In genomic region chr1:14339288-14339687, GRCh38 we compare ENCODE assay signal across 22 cellular contexts.
DNase-seq lines count a peak whose midpoint lies in the region; ATAC-seq, FAIRE-seq and TF ChIP-seq lines count a peak whose summit lies in the region.
"Had no signal": no experiment of that assay in that cellular context is flagged by ENCODE, and none has a peak within 500 bp of the region (broad histone marks: within the 10 kb centered on the region; RNA-seq: fewer than 3 reads in every experiment).

No MANE protein-coding gene starts in this region.

- no peak for DNase-seq in GM23338 (ENCODE audit: low spot score)
- peak in 27 of 61 donors; percentile 2 to 81 (median 15) for DNase-seq in caudate nucleus (lab: John Stamatoyannopoulos, UW)
- DNase-seq in fibroblast of the aortic adventitia (ENCODE audit: low read depth), result peak; percentile 41
- no peak for DNase-seq in suprapubic skin (ENCODE audit: low spot score in 2 of 2)
- no peak for DNase-seq in frontal cortex (ENCODE audit: low spot score in 2 of 2)
- no peak for DNase-seq in SJCRH30
- DNase-seq in nephron progenitor cell, result no peak
- DNase-seq: ACHN; BE2C; C1 segment of cervical spinal cord; CD4-positive, CD25-positive, alpha-beta regulatory T cell; CD8-positive, alpha-beta memory T cell; COR-L47; DMS 273 treated with DMSO at 0.1 percent for 48 hours; DMS53; H9 had no signal

- no peak for FAIRE-seq in frontal cortex (lab: Jason Lieb, UNC)
- FAIRE-seq: A204.1, G401.6, GM12891, H1, HepG2 had no signal

- H3K4me3 ChIP-seq in GM23338 (peak overlapping the region; percentile 13; the same call in 1 of the 2 replicates), fibroblast of the aortic adventitia (ENCODE audit: low read depth, low read length) (no peak overlapping the region), suprapubic skin (no peak overlapping the region), SJCRH30 (no peak overlapping the region)

- TF ChIP-seq EP300 in suprapubic skin (IDR thresholded peaks at IDR 0.05), result no peak

- H2AFZ ChIP-seq in GM23338, result peak overlapping the region; percentile 77

- TF ChIP-seq POLR2A in suprapubic skin (IDR thresholded peaks at IDR 0.05), result no peak

- H3K9me3 Mint-ChIP-seq in GM23338 (peaks cover 3% of the 10 kb centered on the region; the same call in 2 of the 3 replicates), nephron progenitor cell (no peaks in the 10 kb centered on the region)

- peaks cover 4% of the 10 kb centered on the region for H3K27me3 Mint-ChIP-seq in GM23338 (ENCODE audit: insufficient read depth, low read depth, poor library complexity)
- H3K27me3 Mint-ChIP-seq in nephron progenitor cell (ENCODE audit: low read depth, poor library complexity), result no peaks in the 10 kb centered on the region

- H3K79me2 ChIP-seq in GM23338 (replicated peaks; ENCODE audit: insufficient read depth), result no peaks in the 10 kb centered on the region

- H3K36me3 ChIP-seq in GM23338 (ENCODE audit: insufficient read depth) (no peaks in the 10 kb centered on the region), suprapubic skin (no peaks in the 10 kb centered on the region), SJCRH30 (no peaks in the 10 kb centered on the region)
- H3K36me3 ChIP-seq: BE2C had no signal

- ATAC-seq in GM23338, result no peak
- ATAC-seq: HepG2 had no signal

- no peak overlapping the region for H3K27ac ChIP-seq in GM23338 (ENCODE audit: low read depth)
- H3K27ac ChIP-seq in caudate nucleus (ENCODE audit: low read depth, low read length), result peak overlapping the region; percentile 46
- peak overlapping the region; percentile 48 for H3K27ac ChIP-seq in suprapubic skin
- no peak overlapping the region for H3K27ac ChIP-seq in SJCRH30

- H3K4me2 ChIP-seq in GM23338, result peak overlapping the region; percentile 40

- no peaks in the 10 kb centered on the region for H3K9me3 ChIP-seq in suprapubic skin
- no peaks in the 10 kb centered on the region for H3K9me3 ChIP-seq in SJCRH30 (replicated peaks)
- H3K9me3 ChIP-seq: BE2C had no signal

- H3K9me2 ChIP-seq in GM23338 (ENCODE audit: insufficient read depth), result no peaks in the 10 kb centered on the region

- H3K4me1 Mint-ChIP-seq in GM23338, result peaks cover 23% of the 10 kb centered on the region
- peaks cover 6% of the 10 kb centered on the region for H3K4me1 Mint-ChIP-seq in nephron progenitor cell
- H3K4me1 Mint-ChIP-seq: CD8-positive, alpha-beta memory T cell had no signal

- TF ChIP-seq CTCF in GM23338 (conservative IDR thresholded peaks at IDR 0.05; ENCODE audit: low read depth in 2 of 2), result no peak
- no peak for TF ChIP-seq CTCF in fibroblast of the aortic adventitia (IDR thresholded peaks at IDR 0.05; ENCODE audit: insufficient read depth, low read length)
- no peak for TF ChIP-seq CTCF in suprapubic skin (IDR thresholded peaks at IDR 0.05)
- no peak for TF ChIP-seq CTCF in nephron progenitor cell (IDR thresholded peaks at IDR 0.05)

- no peaks in the 10 kb centered on the region for H4K20me1 ChIP-seq in GM23338 (replicated peaks; ENCODE audit: insufficient read depth)

- H3K4me1 ChIP-seq in GM23338 (ENCODE audit: insufficient read depth) (peaks cover 19% of the 10 kb centered on the region), suprapubic skin (peaks cover 12% of the 10 kb centered on the region), SJCRH30 (no peaks in the 10 kb centered on the region)
- H3K4me1 ChIP-seq: BE2C had no signal

- H3K4me3 Mint-ChIP-seq in GM23338, result no peak overlapping the region
- H3K4me3 Mint-ChIP-seq in nephron progenitor cell, result no peak overlapping the region
- H3K4me3 Mint-ChIP-seq: CD4-positive, CD25-positive, alpha-beta regulatory T cell; CD8-positive, alpha-beta memory T cell; H9 had no signal

- WGBS in suprapubic skin, result 66% methylated on average over 5 of the region's 5 CpGs

- H3F3A ChIP-seq in GM23338 (replicated peaks; ENCODE audit: low read depth), result no peaks in the 10 kb centered on the region

- H3K27me3 ChIP-seq in GM23338 (ENCODE audit: insufficient read depth) (no peaks in the 10 kb centered on the region), suprapubic skin (no peaks in the 10 kb centered on the region), SJCRH30 (peaks cover 6% of the 10 kb centered on the region; the same call in 1 of the 2 replicates)
- H3K27me3 ChIP-seq: BE2C had no signal

- H3K36me3 Mint-ChIP-seq in GM23338 (ENCODE audit: low read depth) (no peaks in the 10 kb centered on the region; the same call in 2 of the 3 replicates), nephron progenitor cell (ENCODE audit: low read depth) (no peaks in the 10 kb centered on the region)
- H3K36me3 Mint-ChIP-seq: CD4-positive, CD25-positive, alpha-beta regulatory T cell; IgD-negative memory B cell had no signal

- H3K27ac Mint-ChIP-seq in GM23338, result no peak overlapping the region
- no peak overlapping the region for H3K27ac Mint-ChIP-seq in nephron progenitor cell
- H3K27ac Mint-ChIP-seq: CD8-positive, alpha-beta memory T cell; IgD-negative memory B cell had no signal

TF ChIP-seq in GM23338, 12 proteins besides CTCF, POLR2A, EP300 and RAD21:
- TF ChIP-seq EZH2 (IDR thresholded peaks at IDR 0.05; ENCODE audit: low read depth, unreplicated experiment) (no peak), ZNF114 (CRISPR knock-in tag; IDR thresholded peaks at IDR 0.05) (no peak), ZNF462 (CRISPR knock-in tag; IDR thresholded peaks at IDR 0.05) (no peak), POLR2AphosphoS5 (IDR thresholded peaks at IDR 0.05; ENCODE audit: low read depth) (no peak), NANOG (IDR thresholded peaks at IDR 0.05; ENCODE audit: borderline replicate concordance) (no peak), ETS1 (IDR thresholded peaks at IDR 0.05) (no peak), JUNB (IDR thresholded peaks at IDR 0.05; ENCODE audit: unreplicated experiment) (no peak)

Comparison
In these comparisons a context has a peak if more than half of its experiments do, and no peak if none do; other contexts are left out.
1. H3K27ac ChIP-seq: peak in caudate nucleus (single experiment) and suprapubic skin (single experiment); none in GM23338 (single experiment) and SJCRH30 (single experiment).